In the genomic region with DNA sequence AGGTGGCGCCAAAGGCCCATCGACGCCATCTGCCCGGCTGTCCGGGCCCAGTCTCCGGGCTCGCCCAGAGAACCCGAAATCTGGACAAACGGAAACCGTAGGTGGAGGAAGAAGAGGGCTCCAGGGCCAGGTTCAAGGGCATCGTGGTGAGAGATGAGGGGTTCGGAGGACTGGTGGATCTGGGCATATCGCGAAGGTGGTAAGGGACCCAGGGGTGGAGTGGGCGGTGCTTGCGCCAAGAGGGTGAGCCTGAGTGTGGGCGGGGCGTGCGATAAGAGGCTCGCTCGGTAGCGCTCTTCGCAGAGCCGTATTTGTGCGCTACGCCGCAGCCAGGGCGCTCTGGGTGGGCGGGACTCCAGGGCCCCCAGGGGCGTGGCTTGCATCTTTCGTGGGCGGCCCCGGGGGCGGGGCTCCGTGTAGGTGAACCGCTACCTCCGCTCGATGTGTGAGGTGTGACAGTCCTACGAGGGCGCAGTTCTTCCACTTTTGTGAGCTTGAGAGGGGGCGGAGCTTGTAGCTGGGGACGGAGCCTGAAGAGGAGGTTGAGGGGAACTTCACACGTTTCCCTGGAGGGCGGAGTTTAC, we compare ENCODE assay signal across 8 cellular contexts. TPM values are rescaled to one million over a fixed set of nuclear protein-coding genes. Genes with fewer than 3 reads are reported as not detected.
DNase-seq lines count a peak whose midpoint lies in the region; ATAC-seq and TF ChIP-seq lines count a peak whose summit lies in the region.

No MANE protein-coding gene starts in this region.

- H3K9me3 Mint-ChIP-seq in activated T-helper 17 cell treated with anti-CD3 and anti-CD28 coated beads, Interleukin-2, amount 50 U/mL, for 72 hours = no peaks in the 10 kb centered on the region
- H3K9me3 Mint-ChIP-seq in nephron = no peaks in the 10 kb centered on the region

- DNase-seq in Daoy (ENCODE audit: low read depth) (peak; percentile 93), GOT3 (lab: John Stamatoyannopoulos, UW) (peak; percentile 91), LHCN-M2 (ENCODE audit: low read depth) (peak; percentile 84), RPMI7951 (ENCODE audit: low read depth) (peak; percentile 90), fibroblast of pulmonary artery (ENCODE audit: low read depth) (peak; percentile 95)
- DNase-seq in stimulated activated naive CD4-positive, alpha-beta T cell treated with Interleukin-2 at 50 U/mL for 16 hours (lab: John Stamatoyannopoulos, UW) = peak; percentile 89

- H3K4me3 ChIP-seq in fibroblast of pulmonary artery (replicated peaks; ENCODE audit: low read depth, low read length) = peak overlapping the region; percentile 60

- peak; percentile 82 for ATAC-seq in activated T-helper 17 cell treated with anti-CD3 and anti-CD28 coated beads, Interleukin-2, amount 50 U/mL, for 72 hours (replicated peaks)

- no peaks in the 10 kb centered on the region for H3K27me3 Mint-ChIP-seq in activated T-helper 17 cell treated with anti-CD3 and anti-CD28 coated beads, Interleukin-2, amount 50 U/mL, for 72 hours
- peaks cover 16% of the 10 kb centered on the region for H3K27me3 Mint-ChIP-seq in nephron (ENCODE audit: low read depth)

- peak; percentile 84 for TF ChIP-seq CTCF in fibroblast of pulmonary artery (IDR thresholded peaks at IDR 0.05; ENCODE audit: low read length, missing control alignments)
- peak in 2 of 3 experiments; percentile 48 to 95 for TF ChIP-seq CTCF in nephron (IDR thresholded peaks at IDR 0.05; ENCODE audit: unreplicated experiment in 3 of 3)

- peaks cover 3% of the 10 kb centered on the region for H3K4me1 Mint-ChIP-seq in activated T-helper 17 cell treated with anti-CD3 and anti-CD28 coated beads, Interleukin-2, amount 50 U/mL, for 72 hours
- H3K4me1 Mint-ChIP-seq in nephron = peaks cover 15% of the 10 kb centered on the region

- no peaks in the 10 kb centered on the region for H3K36me3 Mint-ChIP-seq in activated T-helper 17 cell treated with anti-CD3 and anti-CD28 coated beads, Interleukin-2, amount 50 U/mL, for 72 hours (ENCODE audit: low read depth)
- H3K36me3 Mint-ChIP-seq in nephron (ENCODE audit: low read depth) = peaks cover 4% of the 10 kb centered on the region

- peak overlapping the region; percentile 78 for H3K4me3 Mint-ChIP-seq in activated T-helper 17 cell treated with anti-CD3 and anti-CD28 coated beads, Interleukin-2, amount 50 U/mL, for 72 hours
- peak overlapping the region; percentile 89 to 91 (median 91) for H3K4me3 Mint-ChIP-seq in nephron

- H3K27ac Mint-ChIP-seq in activated T-helper 17 cell treated with anti-CD3 and anti-CD28 coated beads, Interleukin-2, amount 50 U/mL, for 72 hours = peak overlapping the region; percentile 77
- peak overlapping the region; percentile 94 to 98 (median 95) for H3K27ac Mint-ChIP-seq in nephron

RNA-seq across cellular contexts. Expression of gene CD248, which starts 4.8 kb away (rescaled TPM):
- 0.06 TPM in 1 of 2 replicates, not detected in the other for total RNA-seq in Daoy (2014; rRNA removed; shearing (Covaris generic))
- total RNA-seq in LHCN-M2 (2014; rRNA removed) = 0.06 TPM in 1 of 2 replicates, not detected in the other
- 0.02 TPM for polyA plus RNA-seq in LHCN-M2 (2012)
- not detected in 2 replicates for total RNA-seq in RPMI7951 (2014; rRNA removed; shearing (Covaris generic))
- total RNA-seq in activated T-helper 17 cell treated with anti-CD3 and anti-CD28 coated beads, Interleukin-2, amount 50 U/mL, for 72 hours = not detected

RNA-seq across cellular contexts. Expression of gene TMEM151A, which starts 20.4 kb away (rescaled TPM):
- 0.60 TPM in 1 of 2 replicates, not detected in the other for total RNA-seq in Daoy (2014; rRNA removed; shearing (Covaris generic))
- 0.23 and 0.32 TPM in 2 replicates for total RNA-seq in LHCN-M2 (2014; rRNA removed)
- polyA plus RNA-seq in LHCN-M2 (2012) = 0.17 TPM
- total RNA-seq in RPMI7951 (2014; rRNA removed; shearing (Covaris generic)) = 0.39 TPM in 1 of 2 replicates, not detected in the other
- not detected for total RNA-seq in activated T-helper 17 cell treated with anti-CD3 and anti-CD28 coated beads, Interleukin-2, amount 50 U/mL, for 72 hours

RNA-seq across cellular contexts. Expression of gene YIF1A, which starts 23.1 kb away (rescaled TPM):
- 135 and 143 TPM in 2 replicates for total RNA-seq in Daoy (2014; rRNA removed; shearing (Covaris generic))
- 120 and 127 TPM in 2 replicates for total RNA-seq in LHCN-M2 (2014; rRNA removed)
- 169 TPM for polyA plus RNA-seq in LHCN-M2 (2012)
- total RNA-seq in RPMI7951 (2014; rRNA removed; shearing (Covaris generic)) = 119 and 167 TPM in 2 replicates
- 10 to 100 TPM; 41.2 to 68.3 TPM for total RNA-seq in activated T-helper 17 cell treated with anti-CD3 and anti-CD28 coated beads, Interleukin-2, amount 50 U/mL, for 72 hours

RNA-seq across cellular contexts. Expression of gene RIN1, which starts 24.2 kb away (rescaled TPM):
- 13.2 and 14.6 TPM in 2 replicates for total RNA-seq in Daoy (2014; rRNA removed; shearing (Covaris generic))
- 82.1 and 97.9 TPM in 2 replicates for total RNA-seq in LHCN-M2 (2014; rRNA removed)
- polyA plus RNA-seq in LHCN-M2 (2012) = 15.6 TPM
- total RNA-seq in RPMI7951 (2014; rRNA removed; shearing (Covaris generic)) = 28.0 and 38.8 TPM in 2 replicates
- 1 to 10 TPM; 1.6 to 3.4 TPM for total RNA-seq in activated T-helper 17 cell treated with anti-CD3 and anti-CD28 coated beads, Interleukin-2, amount 50 U/mL, for 72 hours

RNA-seq across cellular contexts. Expression of gene BRMS1, which starts 32.8 kb away (rescaled TPM):
- total RNA-seq in Daoy (2014; rRNA removed; shearing (Covaris generic)) = 111 and 124 TPM in 2 replicates
- 102 and 107 TPM in 2 replicates for total RNA-seq in LHCN-M2 (2014; rRNA removed)
- 60.3 TPM for polyA plus RNA-seq in LHCN-M2 (2012)
- total RNA-seq in RPMI7951 (2014; rRNA removed; shearing (Covaris generic)) = 91.7 and 92.6 TPM in 2 replicates
- total RNA-seq in activated T-helper 17 cell treated with anti-CD3 and anti-CD28 coated beads, Interleukin-2, amount 50 U/mL, for 72 hours = 10 to 100 TPM; 21.6 to 41.7 TPM

Comparison
In these comparisons a context has a peak if more than half of its experiments do, and no peak if none do; other contexts are left out.
1. Peak in every context shown above with its lines: DNase-seq, ATAC-seq and H3K4me3 ChIP-seq.